ENCODE assay signal across 9 cellular contexts in genomic region chr11:128399186-128399585, GRCh38.
DNase-seq lines count a peak whose midpoint lies in the region; ATAC-seq and TF ChIP-seq lines count a peak whose summit lies in the region.
"Had no signal": no experiment of that assay in that cellular context is flagged by ENCODE, and none has a peak within 500 bp of the region (broad histone marks: within the 10 kb centered on the region; RNA-seq: fewer than 3 reads in every experiment).

No MANE protein-coding gene starts in this region.

- no peak overlapping the region for H2AFZ ChIP-seq in smooth muscle cell (ENCODE audit: low read depth)

- H3F3A ChIP-seq in smooth muscle cell (ENCODE audit: low read depth) = peaks cover 17% of the 10 kb centered on the region

- no peaks in the 10 kb centered on the region for H3K4me1 ChIP-seq in smooth muscle cell (ENCODE audit: low read depth)
- H3K4me1 ChIP-seq in aorta (ENCODE audit: control insufficient read depth in 1 of 2, insufficient read depth in 2 of 2, low read length in 2 of 2) = no peaks in the 10 kb centered on the region

- H3K9me3 Mint-ChIP-seq in activated T-cell treated with anti-CD3 and anti-CD28 coated beads, Interleukin-2, amount 50 U/mL, for 4 hours = no peaks in the 10 kb centered on the region
- no peaks in the 10 kb centered on the region for H3K9me3 Mint-ChIP-seq in WTC11

- POLR2A ChIA-PET in WTC11 (lab: Charles Lee) = no interaction called here

- peaks cover 27% of the 10 kb centered on the region for H3K4me1 Mint-ChIP-seq in activated T-cell treated with anti-CD3 and anti-CD28 coated beads, Interleukin-2, amount 50 U/mL, for 4 hours (ENCODE audit: low read depth)
- peaks cover 6% of the 10 kb centered on the region for H3K4me1 Mint-ChIP-seq in T-helper 17 cell
- H3K4me1 Mint-ChIP-seq in WTC11 = no peaks in the 10 kb centered on the region

- no peaks in the 10 kb centered on the region for H3K9me3 ChIP-seq in T-helper 17 cell (ENCODE audit: control insufficient read depth, low read length, poor library complexity, severe bottlenecking)
- no peaks in the 10 kb centered on the region for H3K9me3 ChIP-seq in smooth muscle cell (replicated peaks; ENCODE audit: low read depth)
- H3K9me3 ChIP-seq in aorta (ENCODE audit: control insufficient read depth, low read length) = no peaks in the 10 kb centered on the region

- no peak overlapping the region for H3K4me3 ChIP-seq in smooth muscle cell
- H3K4me3 ChIP-seq in aorta (ENCODE audit: low read length in 2 of 2) = no peak overlapping the region

- H3K27ac Mint-ChIP-seq in T-helper 17 cell = no peak overlapping the region
- H3K27ac Mint-ChIP-seq in WTC11 = no peak overlapping the region

- H3K79me2 ChIP-seq in smooth muscle cell (ENCODE audit: low read depth) = no peaks in the 10 kb centered on the region

- no peaks in the 10 kb centered on the region for H3K27me3 Mint-ChIP-seq in activated T-cell treated with anti-CD3 and anti-CD28 coated beads, Interleukin-2, amount 50 U/mL, for 4 hours (ENCODE audit: low read depth)
- H3K27me3 Mint-ChIP-seq in T-helper 17 cell (no peaks in the 10 kb centered on the region), WTC11 (ENCODE audit: low read depth) (no peaks in the 10 kb centered on the region)

- H3K27ac ChIP-seq in smooth muscle cell (ENCODE audit: low read depth) (peak overlapping the region; percentile 66), aorta (ENCODE audit: low read depth in 1 of 2, low read length in 2 of 2) (no peak overlapping the region)

- ATAC-seq in activated T-cell treated with anti-CD3 and anti-CD28 coated beads, Interleukin-2, amount 50 U/mL, for 4 hours = peak; percentile 53 to 63
- ATAC-seq in HG03103 (IDR thresholded peaks at IDR 0.05; ENCODE audit: low read depth, unreplicated experiment) = peak; percentile 50
- ATAC-seq in T-helper 17 cell = peak; percentile 41
- no peak for ATAC-seq in aorta (ENCODE audit: low FRiP score)
- no peak for ATAC-seq in WTC11

- H3K27me3 ChIP-seq in smooth muscle cell (ENCODE audit: low read depth) = no peaks in the 10 kb centered on the region
- no peaks in the 10 kb centered on the region for H3K27me3 ChIP-seq in aorta (ENCODE audit: control insufficient read depth in 1 of 2, insufficient read depth in 2 of 2, low read length in 1 of 2)

- TF ChIP-seq CTCF in smooth muscle cell (IDR thresholded peaks at IDR 0.05; ENCODE audit: borderline replicate concordance, insufficient read depth, poor library complexity, severe bottlenecking) = no peak
- no peak for TF ChIP-seq CTCF in WTC11 (IDR thresholded peaks at IDR 0.05)

- no peak overlapping the region for H3K4me3 Mint-ChIP-seq in activated T-cell treated with anti-CD3 and anti-CD28 coated beads, Interleukin-2, amount 50 U/mL, for 4 hours
- H3K4me3 Mint-ChIP-seq in T-helper 17 cell (no peak overlapping the region), WTC11 (no peak overlapping the region)

- no peak for DNase-seq in activated T-cell treated with anti-CD3 and anti-CD28 coated beads, Interleukin-2, amount 50 U/mL, for 4 hours
- DNase-seq in activated T-cell treated with anti-CD3 and anti-CD28 coated beads for 4 hours (no peak), T-helper 17 cell (no peak), smooth muscle cell (lab: John Stamatoyannopoulos, UW; ENCODE audit: unreplicated experiment) (no peak), posterior vena cava (ENCODE audit: low spot score) (no peak), aorta (no peak), WTC11 (ENCODE audit: low spot score) (no peak)
- DNase-seq: activated CD4-positive, alpha-beta T cell treated with anti-CD3 and anti-CD28 coated beads, Interleukin-2, amount 50 U/mL, for 48 hours had no signal

- H3K9ac ChIP-seq in smooth muscle cell (ENCODE audit: low read depth) = peak overlapping the region; percentile 12

- no peaks in the 10 kb centered on the region for H3K36me3 Mint-ChIP-seq in activated T-cell treated with anti-CD3 and anti-CD28 coated beads, Interleukin-2, amount 50 U/mL, for 4 hours (ENCODE audit: insufficient read depth)
- H3K36me3 Mint-ChIP-seq in T-helper 17 cell (ENCODE audit: low read depth) = no peaks in the 10 kb centered on the region
- no peaks in the 10 kb centered on the region for H3K36me3 Mint-ChIP-seq in WTC11

- H3K4me2 ChIP-seq in smooth muscle cell = peak overlapping the region; percentile 40

- CTCF ChIA-PET in WTC11 (lab: Charles Lee) = interaction anchor here (1.0 kb wide), 1 partner anchor 242 kb away, joined by 3 read pairs; no protein-coding TSS in a partner anchor

- no peaks in the 10 kb centered on the region for H4K20me1 ChIP-seq in smooth muscle cell (ENCODE audit: low read depth)

- no peaks in the 10 kb centered on the region for H3K36me3 ChIP-seq in smooth muscle cell (ENCODE audit: low read depth)
- H3K36me3 ChIP-seq in aorta (ENCODE audit: control insufficient read depth in 1 of 2, insufficient read depth in 2 of 2, low read length in 1 of 2) = no peaks in the 10 kb centered on the region

- WGBS in smooth muscle cell (ENCODE audit: low lambda C conversion rate) = 41% methylated on average over 1 of the region's 1 CpG
- WGBS in aorta, 2 donors = 98 to 100% methylated on average over 1 of the region's 1 CpG

- intact Hi-C loops in posterior vena cava (cut with DNase I) = loop anchor here in 1 of 2 donors (5.0 kb wide), 1 partner anchor 332 kb away; no protein-coding TSS in a partner anchor
- intact Hi-C loops in aorta (cut with DNase I) = no loop called here

TF ChIP-seq in WTC11, 78 proteins besides CTCF, POLR2A, EP300 and RAD21:
- TF ChIP-seq MXD4 (CRISPR knock-in tag; IDR thresholded peaks at IDR 0.05; ENCODE audit: borderline replicate concordance) (no peak), TP53 (CRISPR knock-in tag; IDR thresholded peaks at IDR 0.05) (no peak), TEAD1 (CRISPR knock-in tag; IDR thresholded peaks at IDR 0.05) (no peak), FOXJ3 (CRISPR knock-in tag; IDR thresholded peaks at IDR 0.05; ENCODE audit: borderline replicate concordance) (no peak), HMGXB4 (CRISPR knock-in tag; IDR thresholded peaks at IDR 0.05) (no peak), PRRX2 (CRISPR knock-in tag; IDR thresholded peaks at IDR 0.05) (no peak), NR1H2 (CRISPR knock-in tag; IDR thresholded peaks at IDR 0.05) (no peak), NFYB (CRISPR knock-in tag; conservative IDR thresholded peaks at IDR 0.05; ENCODE audit: low read depth) (no peak), EMX1 (CRISPR knock-in tag; IDR thresholded peaks at IDR 0.05) (no peak), NFATC4 (CRISPR knock-in tag; IDR thresholded peaks at IDR 0.05) (no peak), ZNF416 (CRISPR knock-in tag; IDR thresholded peaks at IDR 0.05) (no peak), RORB (CRISPR knock-in tag; IDR thresholded peaks at IDR 0.05) (no peak)
- TF ChIP-seq, protein P1, sequence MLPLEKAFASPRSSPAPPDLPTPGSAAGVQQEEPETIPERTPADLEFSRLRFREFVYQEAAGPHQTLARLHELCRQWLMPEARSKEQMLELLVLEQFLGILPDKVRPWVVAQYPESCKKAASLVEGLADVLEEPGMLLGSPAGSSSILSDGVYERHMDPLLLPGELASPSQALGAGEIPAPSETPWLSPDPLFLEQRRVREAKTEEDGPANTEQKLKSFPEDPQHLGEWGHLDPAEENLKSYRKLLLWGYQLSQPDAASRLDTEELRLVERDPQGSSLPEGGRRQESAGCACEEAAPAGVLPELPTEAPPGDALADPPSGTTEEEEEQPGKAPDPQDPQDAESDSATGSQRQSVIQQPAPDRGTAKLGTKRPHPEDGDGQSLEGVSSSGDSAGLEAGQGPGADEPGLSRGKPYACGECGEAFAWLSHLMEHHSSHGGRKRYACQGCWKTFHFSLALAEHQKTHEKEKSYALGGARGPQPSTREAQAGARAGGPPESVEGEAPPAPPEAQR (CRISPR knock-in tag; IDR thresholded peaks at IDR 0.05) = no peak
- TF ChIP-seq, protein P2, sequence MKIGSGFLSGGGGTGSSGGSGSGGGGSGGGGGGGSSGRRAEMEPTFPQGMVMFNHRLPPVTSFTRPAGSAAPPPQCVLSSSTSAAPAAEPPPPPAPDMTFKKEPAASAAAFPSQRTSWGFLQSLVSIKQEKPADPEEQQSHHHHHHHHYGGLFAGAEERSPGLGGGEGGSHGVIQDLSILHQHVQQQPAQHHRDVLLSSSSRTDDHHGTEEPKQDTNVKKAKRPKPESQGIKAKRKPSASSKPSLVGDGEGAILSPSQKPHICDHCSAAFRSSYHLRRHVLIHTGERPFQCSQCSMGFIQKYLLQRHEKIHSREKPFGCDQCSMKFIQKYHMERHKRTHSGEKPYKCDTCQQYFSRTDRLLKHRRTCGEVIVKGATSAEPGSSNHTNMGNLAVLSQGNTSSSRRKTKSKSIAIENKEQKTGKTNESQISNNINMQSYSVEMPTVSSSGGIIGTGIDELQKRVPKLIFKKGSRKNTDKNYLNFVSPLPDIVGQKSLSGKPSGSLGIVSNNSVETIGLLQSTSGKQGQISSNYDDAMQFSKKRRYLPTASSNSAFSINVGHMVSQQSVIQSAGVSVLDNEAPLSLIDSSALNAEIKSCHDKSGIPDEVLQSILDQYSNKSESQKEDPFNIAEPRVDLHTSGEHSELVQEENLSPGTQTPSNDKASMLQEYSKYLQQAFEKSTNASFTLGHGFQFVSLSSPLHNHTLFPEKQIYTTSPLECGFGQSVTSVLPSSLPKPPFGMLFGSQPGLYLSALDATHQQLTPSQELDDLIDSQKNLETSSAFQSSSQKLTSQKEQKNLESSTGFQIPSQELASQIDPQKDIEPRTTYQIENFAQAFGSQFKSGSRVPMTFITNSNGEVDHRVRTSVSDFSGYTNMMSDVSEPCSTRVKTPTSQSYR (CRISPR knock-in tag; IDR thresholded peaks at IDR 0.05) = no peak

Comparison
In these comparisons a context has a peak if more than half of its experiments do, and no peak if none do; other contexts are left out.
1. ATAC-seq: peak in activated T-cell treated with anti-CD3 and anti-CD28 coated beads, Interleukin-2, amount 50 U/mL, for 4 hours (2 of 2), HG03103 (single experiment) and T-helper 17 cell (single experiment); none in aorta (single experiment) and WTC11 (single experiment).